In genomic region chr6:151402228-151402627, GRCh38 we compare ENCODE assay signal across 1 cellular context.
A peak's percentile ranks its signal among the peaks of the same experiment; 100 is the strongest.
TF ChIP-seq lines count a peak whose summit lies in the region.

No MANE protein-coding gene starts in this region.

TF ChIP-seq in HepG2, 621 proteins besides CTCF, POLR2A, EP300 and RAD21 (continued from another document):
- TF ChIP-seq ZNF629 (CRISPR knock-in tag; conservative IDR thresholded peaks at IDR 0.05): no peak
- TF ChIP-seq MEIS2 (CRISPR knock-in tag; IDR thresholded peaks at IDR 0.05): no peak
- no peak for TF ChIP-seq ZSCAN25 (CRISPR knock-in tag; IDR thresholded peaks at IDR 0.05)
- no peak for TF ChIP-seq CHCHD3 (CRISPR knock-in tag; IDR thresholded peaks at IDR 0.05)
- no peak for TF ChIP-seq ZNF687 (CRISPR knock-in tag; IDR thresholded peaks at IDR 0.05)
- no peak for TF ChIP-seq NPAS2 (CRISPR knock-in tag; IDR thresholded peaks at IDR 0.05; ENCODE audit: borderline replicate concordance)
- no peak for TF ChIP-seq ZNF773 (CRISPR knock-in tag; IDR thresholded peaks at IDR 0.05; ENCODE audit: borderline replicate concordance)
- no peak for TF ChIP-seq RBM39 (IDR thresholded peaks at IDR 0.05; ENCODE audit: low read depth, low read length, poor library complexity, severe bottlenecking)
- no peak for TF ChIP-seq ZNF841 (CRISPR knock-in tag; IDR thresholded peaks at IDR 0.05; ENCODE audit: borderline replicate concordance)
- TF ChIP-seq SAFB2 (CRISPR knock-in tag; IDR thresholded peaks at IDR 0.05; ENCODE audit: borderline replicate concordance, low read depth): no peak
- TF ChIP-seq ZFX (CRISPR knock-in tag; IDR thresholded peaks at IDR 0.05; ENCODE audit: low read depth): no peak
- 0 out of 2 replicates have a peak, but pooled peaks have one; percentile 27 for TF ChIP-seq MIXL1 (CRISPR knock-in tag; IDR thresholded peaks at IDR 0.05)
- no peak for TF ChIP-seq ZNF850 (CRISPR knock-in tag; conservative IDR thresholded peaks at IDR 0.05)
- TF ChIP-seq HNF1A (IDR thresholded peaks at IDR 0.05; ENCODE audit: low read depth): peak; percentile 60; the same call in 1 of the 2 replicates
- no peak for TF ChIP-seq HNF1A (CRISPR knock-in tag; IDR thresholded peaks at IDR 0.05; ENCODE audit: borderline replicate concordance)
- no peak for TF ChIP-seq HDAC2 (CRISPR knock-in tag; IDR thresholded peaks at IDR 0.05)
- TF ChIP-seq HNRNPL (IDR thresholded peaks at IDR 0.05; ENCODE audit: low read depth, low read length): no peak
- no peak for TF ChIP-seq ZNF574 (CRISPR knock-in tag; IDR thresholded peaks at IDR 0.05)
- TF ChIP-seq RBM22 (optimal IDR thresholded peaks at IDR 0.05; ENCODE audit: low read length): peak; percentile 75
- TF ChIP-seq SSRP1 (CRISPR knock-in tag; IDR thresholded peaks at IDR 0.05): no peak; the same call in 1 of the 2 replicates
- TF ChIP-seq ZNF180 (CRISPR knock-in tag; IDR thresholded peaks at IDR 0.05; ENCODE audit: borderline replicate concordance, low read depth): no peak
- TF ChIP-seq MXD4 (CRISPR knock-in tag; IDR thresholded peaks at IDR 0.05): no peak
- no peak for TF ChIP-seq ZNF720 (CRISPR knock-in tag; IDR thresholded peaks at IDR 0.05)
- peak; percentile 48; the same call in 1 of the 2 replicates for TF ChIP-seq ARID3A (IDR thresholded peaks at IDR 0.05; ENCODE audit: low read depth, low read length)
- TF ChIP-seq U2AF1 (optimal IDR thresholded peaks at IDR 0.05; ENCODE audit: low read depth, low read length): no peak
